In the genomic region with DNA sequence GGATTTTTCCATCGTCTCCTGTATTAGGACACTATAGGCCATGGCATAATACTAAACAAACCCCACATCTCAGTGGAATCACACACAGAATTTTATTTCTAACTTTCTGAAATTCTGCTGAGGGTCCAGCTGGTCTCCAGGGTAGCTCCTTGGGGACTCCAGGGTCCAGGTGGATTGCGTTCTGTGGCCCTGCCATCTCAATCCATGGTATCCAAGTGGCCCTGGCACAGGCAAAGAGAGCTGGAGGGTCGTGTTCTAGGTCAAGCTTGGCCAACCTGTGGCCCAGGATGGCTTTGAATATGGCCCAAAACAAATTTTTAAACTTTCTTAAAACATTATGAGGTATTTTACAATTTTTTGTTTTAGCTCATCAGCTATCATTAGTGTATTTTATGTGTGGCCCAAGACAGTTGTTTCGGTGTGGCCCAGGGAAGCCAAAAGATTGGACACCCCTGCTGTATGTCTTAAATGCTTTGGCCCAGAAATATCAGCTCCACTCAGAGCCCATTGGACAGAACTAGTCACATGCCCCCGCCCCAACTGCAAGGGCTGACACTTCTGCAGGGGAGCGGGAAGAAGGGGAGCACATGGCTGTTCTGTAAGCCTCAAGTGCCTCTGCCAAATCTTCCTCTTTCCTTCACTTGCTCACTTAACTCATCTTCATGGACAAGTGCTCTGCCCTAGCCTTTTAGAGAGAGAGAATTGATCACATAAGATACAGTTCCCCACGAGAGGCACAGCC, we compare ENCODE assay signal across 2 cellular contexts.
A peak's percentile ranks its signal among the peaks of the same experiment; 100 is the strongest.
TF ChIP-seq lines count a peak whose summit lies in the region.

No MANE protein-coding gene starts in this region.

TF ChIP-seq in IMR-90, 13 proteins besides CTCF, POLR2A, EP300 and RAD21:
- TF ChIP-seq, protein P1, sequence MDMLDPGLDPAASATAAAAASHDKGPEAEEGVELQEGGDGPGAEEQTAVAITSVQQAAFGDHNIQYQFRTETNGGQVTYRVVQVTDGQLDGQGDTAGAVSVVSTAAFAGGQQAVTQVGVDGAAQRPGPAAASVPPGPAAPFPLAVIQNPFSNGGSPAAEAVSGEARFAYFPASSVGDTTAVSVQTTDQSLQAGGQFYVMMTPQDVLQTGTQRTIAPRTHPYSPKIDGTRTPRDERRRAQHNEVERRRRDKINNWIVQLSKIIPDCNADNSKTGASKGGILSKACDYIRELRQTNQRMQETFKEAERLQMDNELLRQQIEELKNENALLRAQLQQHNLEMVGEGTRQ (IDR thresholded peaks at IDR 0.05; ENCODE audit: low read depth, low read length) = peak; percentile 89
- TF ChIP-seq MXI1 (IDR thresholded peaks at IDR 0.05; ENCODE audit: borderline replicate concordance, low read depth, low read length) = no peak
- TF ChIP-seq, protein P2, sequence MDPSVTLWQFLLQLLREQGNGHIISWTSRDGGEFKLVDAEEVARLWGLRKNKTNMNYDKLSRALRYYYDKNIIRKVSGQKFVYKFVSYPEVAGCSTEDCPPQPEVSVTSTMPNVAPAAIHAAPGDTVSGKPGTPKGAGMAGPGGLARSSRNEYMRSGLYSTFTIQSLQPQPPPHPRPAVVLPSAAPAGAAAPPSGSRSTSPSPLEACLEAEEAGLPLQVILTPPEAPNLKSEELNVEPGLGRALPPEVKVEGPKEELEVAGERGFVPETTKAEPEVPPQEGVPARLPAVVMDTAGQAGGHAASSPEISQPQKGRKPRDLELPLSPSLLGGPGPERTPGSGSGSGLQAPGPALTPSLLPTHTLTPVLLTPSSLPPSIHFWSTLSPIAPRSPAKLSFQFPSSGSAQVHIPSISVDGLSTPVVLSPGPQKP (IDR thresholded peaks at IDR 0.05; ENCODE audit: borderline replicate concordance, low read depth, low read length) = no peak
- TF ChIP-seq RCOR1 (IDR thresholded peaks at IDR 0.05; ENCODE audit: insufficient replicate concordance, low read length) = no peak
- no peak for TF ChIP-seq RFX5 (IDR thresholded peaks at IDR 0.05; ENCODE audit: low read depth, low read length)
- TF ChIP-seq NFE2L2 (IDR thresholded peaks at IDR 0.05; ENCODE audit: low read depth, low read length) = no peak

TF ChIP-seq in liver, 16 proteins besides CTCF, POLR2A, EP300 and RAD21:
- TF ChIP-seq, protein P3, sequence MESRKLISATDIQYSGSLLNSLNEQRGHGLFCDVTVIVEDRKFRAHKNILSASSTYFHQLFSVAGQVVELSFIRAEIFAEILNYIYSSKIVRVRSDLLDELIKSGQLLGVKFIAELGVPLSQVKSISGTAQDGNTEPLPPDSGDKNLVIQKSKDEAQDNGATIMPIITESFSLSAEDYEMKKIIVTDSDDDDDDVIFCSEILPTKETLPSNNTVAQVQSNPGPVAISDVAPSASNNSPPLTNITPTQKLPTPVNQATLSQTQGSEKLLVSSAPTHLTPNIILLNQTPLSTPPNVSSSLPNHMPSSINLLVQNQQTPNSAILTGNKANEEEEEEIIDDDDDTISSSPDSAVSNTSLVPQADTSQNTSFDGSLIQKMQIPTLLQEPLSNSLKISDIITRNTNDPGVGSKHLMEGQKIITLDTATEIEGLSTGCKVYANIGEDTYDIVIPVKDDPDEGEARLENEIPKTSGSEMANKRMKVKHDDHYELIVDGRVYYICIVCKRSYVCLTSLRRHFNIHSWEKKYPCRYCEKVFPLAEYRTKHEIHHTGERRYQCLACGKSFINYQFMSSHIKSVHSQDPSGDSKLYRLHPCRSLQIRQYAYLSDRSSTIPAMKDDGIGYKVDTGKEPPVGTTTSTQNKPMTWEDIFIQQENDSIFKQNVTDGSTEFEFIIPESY (IDR thresholded peaks at IDR 0.05) = no peak
- no peak for TF ChIP-seq FOXA1 (IDR thresholded peaks at IDR 0.05)
- TF ChIP-seq, protein P4, sequence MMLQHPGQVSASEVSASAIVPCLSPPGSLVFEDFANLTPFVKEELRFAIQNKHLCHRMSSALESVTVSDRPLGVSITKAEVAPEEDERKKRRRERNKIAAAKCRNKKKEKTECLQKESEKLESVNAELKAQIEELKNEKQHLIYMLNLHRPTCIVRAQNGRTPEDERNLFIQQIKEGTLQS (IDR thresholded peaks at IDR 0.05) = no peak
- TF ChIP-seq EGR1 (IDR thresholded peaks at IDR 0.05; ENCODE audit: low read depth in 2 of 2) = no peak
TF ChIP-seq in liver: peak in this region for 0.
